Comparison of ENCODE assay signal across 1 cellular context in the genomic region with DNA sequence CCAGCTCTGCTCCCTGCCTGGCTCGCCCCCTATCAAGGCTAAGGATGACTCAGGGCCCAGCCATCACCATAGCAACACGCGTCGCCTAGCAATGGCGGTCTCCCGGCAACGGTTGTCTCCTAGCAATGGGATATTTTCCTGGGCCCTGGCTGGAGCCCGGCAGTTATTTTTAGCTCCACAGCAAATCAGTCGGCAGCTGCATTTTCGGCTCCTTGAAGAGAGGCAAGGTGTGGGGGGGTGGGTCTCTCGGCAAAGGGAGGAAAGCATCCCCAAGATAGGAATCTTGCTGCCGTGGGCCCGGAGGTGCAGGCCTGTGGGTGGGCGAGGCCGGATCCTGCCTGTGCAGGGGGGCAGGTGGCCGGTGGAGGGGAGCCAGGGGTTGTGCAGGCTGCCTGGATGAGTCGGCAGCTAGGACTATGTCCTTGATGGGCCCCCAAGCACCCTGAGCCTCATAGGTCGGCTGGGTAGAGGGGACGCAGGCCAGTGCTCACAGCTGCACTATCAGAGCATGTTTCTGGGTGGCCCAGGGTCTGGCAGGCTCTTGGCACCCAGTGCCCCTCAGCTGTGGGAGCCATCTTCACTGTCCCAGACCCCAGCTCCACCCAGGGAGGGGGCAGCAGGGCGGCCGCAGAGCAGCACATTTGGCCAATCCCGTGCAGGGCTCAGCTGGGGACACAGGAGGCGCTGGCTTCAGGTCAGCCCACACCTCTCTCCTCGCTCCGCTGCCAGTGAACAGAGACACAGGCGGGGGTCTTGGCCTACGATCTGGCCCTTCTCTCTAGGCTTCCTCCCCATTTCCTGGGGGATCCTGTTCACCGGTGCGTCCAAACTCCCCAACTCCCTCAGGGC.
A peak's percentile ranks its signal among the peaks of the same experiment; 100 is the strongest.
TF ChIP-seq lines count a peak whose summit lies in the region.

No MANE protein-coding gene starts in this region.

TF ChIP-seq in GM12878, 131 proteins besides CTCF, POLR2A, EP300 and RAD21:
- no peak for TF ChIP-seq CREM (IDR thresholded peaks at IDR 0.05; ENCODE audit: low read depth)
- no peak for TF ChIP-seq SIX5 (IDR thresholded peaks at IDR 0.05; ENCODE audit: low read depth, low read length, severe bottlenecking)
- no peak for TF ChIP-seq YBX1 (IDR thresholded peaks at IDR 0.05)
- TF ChIP-seq, protein P1, sequence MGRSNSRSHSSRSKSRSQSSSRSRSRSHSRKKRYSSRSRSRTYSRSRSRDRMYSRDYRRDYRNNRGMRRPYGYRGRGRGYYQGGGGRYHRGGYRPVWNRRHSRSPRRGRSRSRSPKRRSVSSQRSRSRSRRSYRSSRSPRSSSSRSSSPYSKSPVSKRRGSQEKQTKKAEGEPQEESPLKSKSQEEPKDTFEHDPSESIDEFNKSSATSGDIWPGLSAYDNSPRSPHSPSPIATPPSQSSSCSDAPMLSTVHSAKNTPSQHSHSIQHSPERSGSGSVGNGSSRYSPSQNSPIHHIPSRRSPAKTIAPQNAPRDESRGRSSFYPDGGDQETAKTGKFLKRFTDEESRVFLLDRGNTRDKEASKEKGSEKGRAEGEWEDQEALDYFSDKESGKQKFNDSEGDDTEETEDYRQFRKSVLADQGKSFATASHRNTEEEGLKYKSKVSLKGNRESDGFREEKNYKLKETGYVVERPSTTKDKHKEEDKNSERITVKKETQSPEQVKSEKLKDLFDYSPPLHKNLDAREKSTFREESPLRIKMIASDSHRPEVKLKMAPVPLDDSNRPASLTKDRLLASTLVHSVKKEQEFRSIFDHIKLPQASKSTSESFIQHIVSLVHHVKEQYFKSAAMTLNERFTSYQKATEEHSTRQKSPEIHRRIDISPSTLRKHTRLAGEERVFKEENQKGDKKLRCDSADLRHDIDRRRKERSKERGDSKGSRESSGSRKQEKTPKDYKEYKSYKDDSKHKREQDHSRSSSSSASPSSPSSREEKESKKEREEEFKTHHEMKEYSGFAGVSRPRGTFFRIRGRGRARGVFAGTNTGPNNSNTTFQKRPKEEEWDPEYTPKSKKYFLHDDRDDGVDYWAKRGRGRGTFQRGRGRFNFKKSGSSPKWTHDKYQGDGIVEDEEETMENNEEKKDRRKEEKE (IDR thresholded peaks at IDR 0.05): no peak
- TF ChIP-seq ZNF207 (IDR thresholded peaks at IDR 0.05; ENCODE audit: borderline replicate concordance): no peak
- TF ChIP-seq TCF3 (IDR thresholded peaks at IDR 0.05; ENCODE audit: borderline replicate concordance, insufficient read depth, low read depth, low read length): no peak
- no peak for TF ChIP-seq RCOR1 (conservative IDR thresholded peaks at IDR 0.05; ENCODE audit: low read depth, low read length)
- TF ChIP-seq MTA3 (IDR thresholded peaks at IDR 0.05; ENCODE audit: borderline replicate concordance, low read length): no peak
- no peak for TF ChIP-seq ZZZ3 (IDR thresholded peaks at IDR 0.05; ENCODE audit: control insufficient read depth, insufficient read length, low read depth)
- TF ChIP-seq DPF2 (IDR thresholded peaks at IDR 0.05): no peak
- TF ChIP-seq, protein P2, sequence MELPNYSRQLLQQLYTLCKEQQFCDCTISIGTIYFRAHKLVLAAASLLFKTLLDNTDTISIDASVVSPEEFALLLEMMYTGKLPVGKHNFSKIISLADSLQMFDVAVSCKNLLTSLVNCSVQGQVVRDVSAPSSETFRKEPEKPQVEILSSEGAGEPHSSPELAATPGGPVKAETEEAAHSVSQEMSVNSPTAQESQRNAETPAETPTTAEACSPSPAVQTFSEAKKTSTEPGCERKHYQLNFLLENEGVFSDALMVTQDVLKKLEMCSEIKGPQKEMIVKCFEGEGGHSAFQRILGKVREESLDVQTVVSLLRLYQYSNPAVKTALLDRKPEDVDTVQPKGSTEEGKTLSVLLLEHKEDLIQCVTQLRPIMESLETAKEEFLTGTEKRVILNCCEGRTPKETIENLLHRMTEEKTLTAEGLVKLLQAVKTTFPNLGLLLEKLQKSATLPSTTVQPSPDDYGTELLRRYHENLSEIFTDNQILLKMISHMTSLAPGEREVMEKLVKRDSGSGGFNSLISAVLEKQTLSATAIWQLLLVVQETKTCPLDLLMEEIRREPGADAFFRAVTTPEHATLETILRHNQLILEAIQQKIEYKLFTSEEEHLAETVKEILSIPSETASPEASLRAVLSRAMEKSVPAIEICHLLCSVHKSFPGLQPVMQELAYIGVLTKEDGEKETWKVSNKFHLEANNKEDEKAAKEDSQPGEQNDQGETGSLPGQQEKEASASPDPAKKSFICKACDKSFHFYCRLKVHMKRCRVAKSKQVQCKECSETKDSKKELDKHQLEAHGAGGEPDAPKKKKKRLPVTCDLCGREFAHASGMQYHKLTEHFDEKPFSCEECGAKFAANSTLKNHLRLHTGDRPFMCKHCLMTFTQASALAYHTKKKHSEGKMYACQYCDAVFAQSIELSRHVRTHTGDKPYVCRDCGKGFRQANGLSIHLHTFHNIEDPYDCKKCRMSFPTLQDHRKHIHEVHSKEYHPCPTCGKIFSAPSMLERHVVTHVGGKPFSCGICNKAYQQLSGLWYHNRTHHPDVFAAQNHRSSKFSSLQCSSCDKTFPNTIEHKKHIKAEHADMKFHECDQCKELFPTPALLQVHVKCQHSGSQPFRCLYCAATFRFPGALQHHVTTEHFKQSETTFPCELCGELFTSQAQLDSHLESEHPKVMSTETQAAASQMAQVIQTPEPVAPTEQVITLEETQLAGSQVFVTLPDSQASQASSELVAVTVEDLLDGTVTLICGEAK (IDR thresholded peaks at IDR 0.05; ENCODE audit: borderline replicate concordance): peak; percentile 43
- TF ChIP-seq BMI1 (IDR thresholded peaks at IDR 0.05; ENCODE audit: borderline replicate concordance): peak; percentile 84
